Comparison of ENCODE assay signal across 14 cellular contexts in genomic region chr7:1402791-1403755, GRCh38. TPM values are rescaled to one million over a fixed set of nuclear protein-coding genes. Genes with fewer than 3 reads are reported as not detected.
DNase-seq lines count a peak whose midpoint lies in the region; ATAC-seq, FAIRE-seq and TF ChIP-seq lines count a peak whose summit lies in the region.
"Had no signal": no experiment of that assay in that cellular context is flagged by ENCODE, and none has a peak within 500 bp of the region (broad histone marks: within the 10 kb centered on the region; RNA-seq: fewer than 3 reads in every experiment).

No MANE protein-coding gene starts in this region.

- ATAC-seq in left cardiac atrium = no peak

- H3K36me3 ChIP-seq in left ventricle myocardium inferior = no peaks in the 10 kb centered on the region
- H3K36me3 ChIP-seq in astrocyte (ENCODE audit: insufficient read depth, low read length) = no peaks in the 10 kb centered on the region
- H3K36me3 ChIP-seq in iPS-20b (ENCODE audit: insufficient read depth, low read depth, low read length) = no peaks in the 10 kb centered on the region
- no peaks in the 10 kb centered on the region for H3K36me3 ChIP-seq in WERI-Rb-1
- H3K36me3 ChIP-seq: MG63, SJSA1 had no signal

- H3K4me2 ChIP-seq in astrocyte (ENCODE audit: low read length) = peak overlapping the region; percentile 75

- H3K9ac ChIP-seq in astrocyte (ENCODE audit: low read length) (no peak overlapping the region), iPS-20b (ENCODE audit: low read depth, low read length) (no peak overlapping the region)

- peaks cover 6% of the 10 kb centered on the region for H3K9me3 Mint-ChIP-seq in astrocyte (ENCODE audit: unreplicated experiment)

- H3K36me3 Mint-ChIP-seq in astrocyte (ENCODE audit: low read depth, unreplicated experiment) = no peaks in the 10 kb centered on the region

- no peak overlapping the region for H3K4me3 Mint-ChIP-seq in astrocyte (ENCODE audit: unreplicated experiment)

- H3K9me3 ChIP-seq in left ventricle myocardium inferior (replicated peaks) (peaks cover 22% of the 10 kb centered on the region), astrocyte (ENCODE audit: insufficient read depth, low read depth, low read length) (peaks cover 7% of the 10 kb centered on the region), iPS-20b (ENCODE audit: insufficient read depth, low read depth, low read length) (no peaks in the 10 kb centered on the region), WERI-Rb-1 (ENCODE audit: severe bottlenecking) (peaks cover 5% of the 10 kb centered on the region)
- H3K9me3 ChIP-seq: Caco-2 had no signal

- no peak for FAIRE-seq in astrocyte (lab: Jason Lieb, UNC)

- no peak for DNase-seq in left ventricle myocardium inferior
- no peak for DNase-seq in left cardiac atrium
- no peak for DNase-seq in astrocyte (ENCODE audit: low read depth)
- no peak for DNase-seq in cerebellar cortex (ENCODE audit: low spot score)
- no peak for DNase-seq in WERI-Rb-1
- no peak for DNase-seq in NCI-H524 treated with DMSO at 0.1 percent for 48 hours (lab: John Stamatoyannopoulos, UW)
- no peak for DNase-seq in middle frontal gyrus (ENCODE audit: extremely low spot score, low spot score)
- DNase-seq: 8988T, Caco-2, NCI-H187 treated with DMSO at 0.1 percent for 48 hours, NCI-H2171 had no signal

- H3K27me3 Mint-ChIP-seq in astrocyte (ENCODE audit: low read depth, unreplicated experiment) = peaks cover 62% of the 10 kb centered on the region

- no peaks in the 10 kb centered on the region for H4K20me1 ChIP-seq in astrocyte (ENCODE audit: insufficient read depth, low read length)

- H3K27ac ChIP-seq in left ventricle myocardium inferior (replicated peaks) = no peak overlapping the region
- H3K27ac ChIP-seq in astrocyte (ENCODE audit: low read depth, low read length) = no peak overlapping the region
- H3K27ac ChIP-seq in iPS-20b (ENCODE audit: low read length) = no peak overlapping the region
- no peak overlapping the region for H3K27ac ChIP-seq in WERI-Rb-1
- H3K27ac ChIP-seq: SJSA1 had no signal

- H2AFZ ChIP-seq in astrocyte (ENCODE audit: low read depth, low read length) = no peak overlapping the region

- TF ChIP-seq CTCF in left ventricle myocardium inferior (IDR thresholded peaks at IDR 0.05; ENCODE audit: borderline replicate concordance) = no peak
- no peak for TF ChIP-seq CTCF in astrocyte (IDR thresholded peaks at IDR 0.05; ENCODE audit: insufficient read depth, low read depth, low read length)
- no peak for TF ChIP-seq CTCF in WERI-Rb-1 (IDR thresholded peaks at IDR 0.05; ENCODE audit: low read depth, low read length)

- intact Hi-C loops in left ventricle myocardium inferior (cut with micrococcal nuclease) = no loop called here
- intact Hi-C loops in left cardiac atrium (cut with DNase I) = no loop called here

- peaks cover 100% of the 10 kb centered on the region for H3K27me3 ChIP-seq in left ventricle myocardium inferior (ENCODE audit: low read depth)
- peaks cover 40% of the 10 kb centered on the region for H3K27me3 ChIP-seq in astrocyte (ENCODE audit: insufficient read depth, low read length)
- peaks cover 60% of the 10 kb centered on the region for H3K27me3 ChIP-seq in iPS-20b (ENCODE audit: insufficient read depth, low read length)
- H3K27me3 ChIP-seq in WERI-Rb-1 (ENCODE audit: insufficient read depth, low read depth, severe bottlenecking) = no peaks in the 10 kb centered on the region

- H3K79me2 ChIP-seq in astrocyte (ENCODE audit: insufficient read depth, low read length) = no peaks in the 10 kb centered on the region

- H3K4me1 ChIP-seq in left ventricle myocardium inferior (peaks cover 7% of the 10 kb centered on the region), astrocyte (ENCODE audit: insufficient read depth, low read length) (peaks cover 6% of the 10 kb centered on the region), iPS-20b (ENCODE audit: insufficient read depth, low read length) (no peaks in the 10 kb centered on the region; the same call in 1 of the 2 replicates)
- H3K4me1 ChIP-seq: Caco-2 had no signal

- H3K27ac Mint-ChIP-seq in astrocyte (ENCODE audit: unreplicated experiment) = no peak overlapping the region

- H3K4me3 ChIP-seq in left ventricle myocardium inferior = peak overlapping the region; percentile 27
- no peak overlapping the region for H3K4me3 ChIP-seq in astrocyte (ENCODE audit: insufficient read depth, low read depth, low read length)
- peak overlapping the region; percentile 62; the same call in 1 of the 2 replicates for H3K4me3 ChIP-seq in iPS-20b (ENCODE audit: low read length)
- no peak overlapping the region for H3K4me3 ChIP-seq in WERI-Rb-1 (ENCODE audit: low read depth, low read length)
- H3K4me3 ChIP-seq: MG63, SJSA1 had no signal

- H3K4me1 Mint-ChIP-seq in astrocyte (ENCODE audit: low read depth, unreplicated experiment) = peaks cover 4% of the 10 kb centered on the region

RNA-seq across cellular contexts. Expression of gene MICALL2, which starts 56.2 kb away (rescaled TPM):
- total RNA-seq in left ventricle myocardium inferior = 8.3 TPM
- 10 to 100 TPM in 1 of 2 donors, 1 to 10 TPM in 1; 9.9 to 21.8 TPM for total RNA-seq in left cardiac atrium
- total RNA-seq in astrocyte = 41.5 and 43.4 TPM in 2 replicates

Comparison
In these comparisons a context has a peak if more than half of its experiments do, and no peak if none do; other contexts are left out.
1. H3K4me3 ChIP-seq: peak in left ventricle myocardium inferior (single experiment) and iPS-20b (single experiment); none in astrocyte (single experiment) and WERI-Rb-1 (single experiment).